1 cellular context compared by ENCODE assay signal in genomic region chr1:111739222-111739983, GRCh38.
TF ChIP-seq lines count a peak whose summit lies in the region.

TSS of gene INKA2 (minus strand) at chr1:111739395. CDS start at chr1:111739242, 153 bp downstream.

TF ChIP-seq in HepG2, 621 proteins besides CTCF, POLR2A, EP300 and RAD21 (continued from another document and continues in another):
- peak; percentile 30 for TF ChIP-seq PAXIP1 (CRISPR knock-in tag; conservative IDR thresholded peaks at IDR 0.05)
- no peak; the same call in 1 of the 2 replicates for TF ChIP-seq FOSL1 (CRISPR knock-in tag; IDR thresholded peaks at IDR 0.05; ENCODE audit: borderline replicate concordance)
- no peak for TF ChIP-seq ESRRA (CRISPR knock-in tag; IDR thresholded peaks at IDR 0.05; ENCODE audit: low read depth)
- TF ChIP-seq HIVEP1 (CRISPR knock-in tag; IDR thresholded peaks at IDR 0.05): no peak
- no peak for TF ChIP-seq NCOA2 (CRISPR knock-in tag; IDR thresholded peaks at IDR 0.05)
- no peak; the same call in none of the 2 replicates for TF ChIP-seq HOXD1 (CRISPR knock-in tag; IDR thresholded peaks at IDR 0.05)
- TF ChIP-seq ARID4A (CRISPR knock-in tag; IDR thresholded peaks at IDR 0.05; ENCODE audit: borderline replicate concordance): peak; percentile 70
- TF ChIP-seq ZNF337 (CRISPR knock-in tag; IDR thresholded peaks at IDR 0.05; ENCODE audit: borderline replicate concordance, low read depth): no peak
- TF ChIP-seq ATF4 (CRISPR knock-in tag; IDR thresholded peaks at IDR 0.05): peak in 1 of 2 experiments; percentile 75; a peak in 1 of 4 replicates
- TF ChIP-seq ZNF207 (IDR thresholded peaks at IDR 0.05; ENCODE audit: borderline replicate concordance): no peak
- TF ChIP-seq EZH2 (conservative IDR thresholded peaks at IDR 0.05; ENCODE audit: low read depth, low read length): no peak
- TF ChIP-seq CC2D1A (CRISPR knock-in tag; IDR thresholded peaks at IDR 0.05): no peak
- no peak for TF ChIP-seq MLLT10 (CRISPR knock-in tag; IDR thresholded peaks at IDR 0.05)
- no peak; the same call in 1 of the 2 replicates for TF ChIP-seq ZNF784 (CRISPR knock-in tag; IDR thresholded peaks at IDR 0.05; ENCODE audit: borderline replicate concordance)
- no peak for TF ChIP-seq ZNF460 (CRISPR knock-in tag; IDR thresholded peaks at IDR 0.05; ENCODE audit: borderline replicate concordance)
- no peak for TF ChIP-seq GTF3A (CRISPR knock-in tag; conservative IDR thresholded peaks at IDR 0.05)
- no peak for TF ChIP-seq CENPBD1 (CRISPR knock-in tag; IDR thresholded peaks at IDR 0.05; ENCODE audit: borderline replicate concordance, low read depth)
- TF ChIP-seq DDIT3 (CRISPR knock-in tag; IDR thresholded peaks at IDR 0.05): no peak
- TF ChIP-seq LRRFIP1 (CRISPR knock-in tag; conservative IDR thresholded peaks at IDR 0.05): no peak
- TF ChIP-seq AKAP8 (CRISPR knock-in tag; IDR thresholded peaks at IDR 0.05): peak; percentile 78
- no peak for TF ChIP-seq CCAR2 (optimal IDR thresholded peaks at IDR 0.05; ENCODE audit: low read depth, low read length)
- TF ChIP-seq ZNF576 (CRISPR knock-in tag; IDR thresholded peaks at IDR 0.05): 0 out of 2 replicates have a peak, but pooled peaks have one; percentile 58
- no peak for TF ChIP-seq ZNF136 (CRISPR knock-in tag; IDR thresholded peaks at IDR 0.05; ENCODE audit: low read depth)
- TF ChIP-seq MED1 (CRISPR knock-in tag; IDR thresholded peaks at IDR 0.05): peak; percentile 55
- TF ChIP-seq ZNF720 (CRISPR knock-in tag; IDR thresholded peaks at IDR 0.05): no peak
- TF ChIP-seq MTA3 (CRISPR knock-in tag; IDR thresholded peaks at IDR 0.05): no peak
- peak; percentile 86 for TF ChIP-seq CSRNP1 (CRISPR knock-in tag; IDR thresholded peaks at IDR 0.05)
- TF ChIP-seq SUZ12 (IDR thresholded peaks at IDR 0.05; ENCODE audit: low read depth, low read length): no peak
- TF ChIP-seq IRF9 (CRISPR knock-in tag; IDR thresholded peaks at IDR 0.05; ENCODE audit: borderline replicate concordance): peak; percentile 75
- no peak for TF ChIP-seq ZUFSP (CRISPR knock-in tag; IDR thresholded peaks at IDR 0.05; ENCODE audit: borderline replicate concordance)
- TF ChIP-seq TEF (CRISPR knock-in tag; IDR thresholded peaks at IDR 0.05): no peak; the same call in 1 of the 2 replicates
- TF ChIP-seq ZBTB38 (CRISPR knock-in tag; IDR thresholded peaks at IDR 0.05): peak; percentile 79
- no peak for TF ChIP-seq POGK (CRISPR knock-in tag; conservative IDR thresholded peaks at IDR 0.05)
- TF ChIP-seq ASH2L (IDR thresholded peaks at IDR 0.05; ENCODE audit: insufficient read length, low read depth, low read length): peak; percentile 79
- peak; percentile 38; the same call in 1 of the 2 replicates for TF ChIP-seq HES4 (CRISPR knock-in tag; IDR thresholded peaks at IDR 0.05; ENCODE audit: borderline replicate concordance)
- no peak for TF ChIP-seq MTF2 (CRISPR knock-in tag; IDR thresholded peaks at IDR 0.05; ENCODE audit: borderline replicate concordance)
- 0 out of 2 replicates have a peak, but pooled peaks have one; percentile 55 for TF ChIP-seq ZNF674 (CRISPR knock-in tag; IDR thresholded peaks at IDR 0.05; ENCODE audit: low read depth)
- no peak for TF ChIP-seq GABPA (IDR thresholded peaks at IDR 0.05; ENCODE audit: low read depth, low read length)
- no peak for TF ChIP-seq GABPA (CRISPR knock-in tag; IDR thresholded peaks at IDR 0.05; ENCODE audit: low read depth)
